15 cellular contexts compared by ENCODE assay signal in genomic region chr14:55611859-55612258, GRCh38.
"Had no signal": no experiment of that assay in that cellular context is flagged by ENCODE, and none has a peak within 500 bp of the region (broad histone marks: within the 10 kb centered on the region; RNA-seq: fewer than 3 reads in every experiment).

No MANE protein-coding gene starts in this region.

- H3K27ac Mint-ChIP-seq: activated naive CD4-positive, alpha-beta T cell treated with anti-CD3 and anti-CD28 coated beads for 36 hours; activated T-helper 17 cell treated with anti-CD3 and anti-CD28 coated beads, Interleukin-2, amount 50 U/mL, for 72 hours had no signal

- H3K9me3 Mint-ChIP-seq: activated naive CD4-positive, alpha-beta T cell treated with anti-CD3 and anti-CD28 coated beads for 36 hours; activated T-helper 17 cell treated with anti-CD3 and anti-CD28 coated beads, Interleukin-2, amount 50 U/mL, for 72 hours; neural crest cell had no signal

- H3K27me3 ChIP-seq: adrenal gland, heart left ventricle, ovary, stomach had no signal

- H3K4me3 Mint-ChIP-seq: activated naive CD4-positive, alpha-beta T cell treated with anti-CD3 and anti-CD28 coated beads for 36 hours; activated T-helper 17 cell treated with anti-CD3 and anti-CD28 coated beads, Interleukin-2, amount 50 U/mL, for 72 hours; neural crest cell had no signal

- H3K36me3 ChIP-seq: ovary had no signal

- ATAC-seq: activated T-helper 17 cell treated with anti-CD3 and anti-CD28 coated beads, Interleukin-2, amount 50 U/mL, for 72 hours; heart left ventricle had no signal

- H3K27me3 Mint-ChIP-seq: activated T-helper 17 cell treated with anti-CD3 and anti-CD28 coated beads, Interleukin-2, amount 50 U/mL, for 72 hours had no signal

- H3K27ac ChIP-seq: adrenal gland, coronary artery, heart left ventricle, left ventricle myocardium inferior, ovary, stomach had no signal

- FAIRE-seq: frontal cortex had no signal

- H3K9me3 ChIP-seq: adrenal gland, heart left ventricle, left ventricle myocardium inferior, ovary, stomach had no signal

- DNase-seq: activated CD4-positive, alpha-beta T cell treated with anti-CD3 and anti-CD28 coated beads, Interleukin-2, amount 50 U/mL, for 48 hours; activated CD8-positive, alpha-beta memory T cell treated with anti-CD3 and anti-CD28 coated beads, Interleukin-2, amount 50 U/mL, for 4 hours; activated naive CD4-positive, alpha-beta T cell treated with anti-CD3 and anti-CD28 coated beads for 36 hours; adrenal gland; caudate nucleus; effector CD8-positive, alpha-beta T cell; heart left ventricle; islet precursor cell; left ventricle myocardium inferior; ovary; stomach had no signal

- H3K4me3 ChIP-seq: adrenal gland, coronary artery, heart left ventricle, left ventricle myocardium inferior, ovary, stomach had no signal
